In genomic region chr9:131399972-131400371, GRCh38 we compare ENCODE assay signal across 2 cellular contexts.
TF ChIP-seq lines count a peak whose summit lies in the region.

No MANE protein-coding gene starts in this region.

TF ChIP-seq in IMR-90, 13 proteins besides CTCF, POLR2A, EP300 and RAD21:
- TF ChIP-seq RFX5 (IDR thresholded peaks at IDR 0.05; ENCODE audit: low read depth, low read length) (no peak), CEBPB (IDR thresholded peaks at IDR 0.05; ENCODE audit: low read depth, low read length) (no peak), SMC3 (IDR thresholded peaks at IDR 0.05; ENCODE audit: low read depth, low read length) (no peak), NFE2L2 (IDR thresholded peaks at IDR 0.05; ENCODE audit: low read depth, low read length) (no peak), CHD1 (IDR thresholded peaks at IDR 0.05; ENCODE audit: low read depth, low read length) (no peak), USF2 (IDR thresholded peaks at IDR 0.05; ENCODE audit: low read depth, low read length) (no peak), ELK1 (IDR thresholded peaks at IDR 0.05; ENCODE audit: borderline replicate concordance, low read depth, low read length) (no peak), RCOR1 (IDR thresholded peaks at IDR 0.05; ENCODE audit: insufficient replicate concordance, low read length) (no peak), MAFK (IDR thresholded peaks at IDR 0.05; ENCODE audit: low read depth, low read length) (no peak), BHLHE40 (IDR thresholded peaks at IDR 0.05; ENCODE audit: low read depth, low read length) (no peak), MAZ (IDR thresholded peaks at IDR 0.05; ENCODE audit: borderline replicate concordance, low read depth, low read length) (no peak), MXI1 (IDR thresholded peaks at IDR 0.05; ENCODE audit: borderline replicate concordance, low read depth, low read length) (no peak), FOS (IDR thresholded peaks at IDR 0.05; ENCODE audit: low read depth, low read length) (no peak)

TF ChIP-seq in GM12878, 131 proteins besides CTCF, POLR2A, EP300 and RAD21:
- TF ChIP-seq ZNF687 (IDR thresholded peaks at IDR 0.05) (no peak), SKIL (IDR thresholded peaks at IDR 0.05; ENCODE audit: low read depth, poor library complexity, severe bottlenecking) (no peak), POLR2AphosphoS5 (IDR thresholded peaks at IDR 0.05; ENCODE audit: low read length) (peak; percentile 31; the same call in 1 of the 2 replicates)
